Comparison of ENCODE assay signal across 19 cellular contexts in the genomic region with DNA sequence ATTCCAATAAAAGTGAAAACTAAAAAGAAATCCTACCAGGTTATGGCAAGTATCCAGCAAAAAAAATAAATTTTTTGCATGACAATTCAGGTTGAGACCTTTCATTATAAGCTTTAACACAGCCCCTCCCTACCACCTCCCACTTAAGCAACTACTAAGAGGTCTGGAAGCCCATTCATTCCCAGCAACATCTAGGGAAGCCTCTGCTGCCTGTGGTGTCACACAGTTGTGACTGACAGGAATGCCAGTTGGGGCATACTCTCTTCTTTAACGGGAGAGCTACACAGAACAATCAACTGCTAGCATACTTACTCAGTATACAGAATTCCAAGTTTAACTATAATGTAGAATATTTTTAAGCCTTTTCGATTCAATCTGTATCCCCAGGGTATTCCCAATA.
"Had no signal": no experiment of that assay in that cellular context is flagged by ENCODE, and none has a peak within 500 bp of the region (broad histone marks: within the 10 kb centered on the region; RNA-seq: fewer than 3 reads in every experiment).

No MANE protein-coding gene starts in this region.

- H3K27ac ChIP-seq: ascending aorta, breast epithelium, epithelial cell of prostate, gastrocnemius medialis, heart left ventricle, left ventricle myocardium inferior, pancreas, thyroid gland, uterus had no signal

- DNase-seq: activated CD4-positive, alpha-beta T cell treated with anti-CD3 and anti-CD28 coated beads, Interleukin-2, amount 10 ng/mL, durations not matched to agents 7 days and 5 days; activated CD8-positive, alpha-beta memory T cell treated with anti-CD3 and anti-CD28 coated beads, Interleukin-2, amount 50 U/mL, for 48 hours; activated naive CD4-positive, alpha-beta T cell treated with Interleukin-2 at 50 U/mL for 16 hours; activated T-cell treated with anti-CD3 and anti-CD28 coated beads, Interleukin-2, amount 50 U/mL, for 72 hours; dermis blood vessel endothelial cell; effector memory CD8-positive, alpha-beta T cell; gastrocnemius medialis; heart left ventricle; left ventricle myocardium inferior; pancreas; stimulated activated naive B cell treated with anti-CD40 and anti-IgM and Interleukin-4, amounts not matched to agents 10 μg/mL and 1 μg/mL and 100 μg/mL, for 72 hours; SW 1271; thyroid gland; uterus had no signal

- H3K27me3 Mint-ChIP-seq: activated CD4-positive, alpha-beta T cell treated with anti-CD3 and anti-CD28 coated beads, Interleukin-2, amount 10 ng/mL, durations not matched to agents 7 days and 5 days; effector memory CD8-positive, alpha-beta T cell; memory B cell; stimulated activated naive B cell treated with anti-CD40 and anti-IgM and Interleukin-4, amounts not matched to agents 10 μg/mL and 1 μg/mL and 100 μg/mL, for 72 hours had no signal

- H3K27me3 ChIP-seq: ascending aorta, breast epithelium, gastrocnemius medialis, heart left ventricle, pancreas, thyroid gland, uterus had no signal

- H3K27ac Mint-ChIP-seq: activated CD4-positive, alpha-beta T cell treated with anti-CD3 and anti-CD28 coated beads, Interleukin-2, amount 10 ng/mL, durations not matched to agents 7 days and 5 days; activated T-cell treated with anti-CD3 and anti-CD28 coated beads, Interleukin-2, amount 50 U/mL, for 72 hours; memory B cell; stimulated activated naive B cell treated with anti-CD40 and anti-IgM and Interleukin-4, amounts not matched to agents 10 μg/mL and 1 μg/mL and 100 μg/mL, for 72 hours had no signal

- H3K4me3 ChIP-seq: ascending aorta, breast epithelium, gastrocnemius medialis, heart left ventricle, left ventricle myocardium inferior, pancreas, thyroid gland, uterus had no signal

- H3K9me3 ChIP-seq: ascending aorta, breast epithelium, gastrocnemius medialis, heart left ventricle, left ventricle myocardium inferior, pancreas, thyroid gland, uterus had no signal

- H3K9me3 Mint-ChIP-seq: effector memory CD8-positive, alpha-beta T cell; memory B cell had no signal

- ATAC-seq: activated T-cell treated with anti-CD3 and anti-CD28 coated beads, Interleukin-2, amount 50 U/mL, for 72 hours; effector memory CD8-positive, alpha-beta T cell; gastrocnemius medialis; pancreas; stimulated activated naive B cell treated with anti-CD40 and anti-IgM and Interleukin-4, amounts not matched to agents 10 μg/mL and 1 μg/mL and 100 μg/mL, for 72 hours had no signal

- H3K4me1 ChIP-seq: ascending aorta, breast epithelium, pancreas, uterus had no signal

- H3K36me3 ChIP-seq: ascending aorta, breast epithelium, gastrocnemius medialis, heart left ventricle, left ventricle myocardium inferior, pancreas, thyroid gland, uterus had no signal

- H3K4me3 Mint-ChIP-seq: activated CD4-positive, alpha-beta T cell treated with anti-CD3 and anti-CD28 coated beads, Interleukin-2, amount 10 ng/mL, durations not matched to agents 7 days and 5 days; activated T-cell treated with anti-CD3 and anti-CD28 coated beads, Interleukin-2, amount 50 U/mL, for 72 hours; memory B cell; neural crest cell; stimulated activated naive B cell treated with anti-CD40 and anti-IgM and Interleukin-4, amounts not matched to agents 10 μg/mL and 1 μg/mL and 100 μg/mL, for 72 hours had no signal
